In the genomic region with DNA sequence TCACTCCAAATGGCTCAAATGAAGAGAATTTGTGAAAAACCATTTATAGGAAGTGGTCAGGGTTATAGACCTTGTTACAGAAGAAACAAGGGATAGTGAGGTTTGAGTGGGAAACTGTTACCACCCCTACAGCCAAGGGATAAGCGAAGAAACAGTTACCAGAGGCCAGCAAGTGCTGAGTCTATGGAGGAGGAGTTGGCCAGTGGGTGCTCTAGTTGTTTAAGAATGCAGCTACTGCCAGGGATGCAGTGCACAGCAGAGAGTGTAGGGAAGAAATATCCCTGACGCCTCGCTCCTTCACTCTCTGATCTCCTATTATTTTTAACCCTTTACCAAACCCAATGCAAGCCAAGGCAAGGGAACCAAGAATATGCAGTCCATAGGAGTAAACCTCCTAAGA, we compare ENCODE assay signal across 27 cellular contexts. TPM values are rescaled to one million over a fixed set of nuclear protein-coding genes. Genes with fewer than 3 reads are reported as not detected.
DNase-seq lines count a peak whose midpoint lies in the region; TF ChIP-seq lines count a peak whose summit lies in the region.
"Had no signal": no experiment of that assay in that cellular context is flagged by ENCODE, and none has a peak within 500 bp of the region (broad histone marks: within the 10 kb centered on the region; RNA-seq: fewer than 3 reads in every experiment).

No MANE protein-coding gene starts in this region.

- peak overlapping the region in 3 of 4 donors; percentile 55 to 81 (median 64) for H3K27ac ChIP-seq in tibial nerve
- H3K27ac ChIP-seq: epithelial cell of prostate, upper lobe of right lung had no signal

- H3K4me3 Mint-ChIP-seq in nephron (no peak overlapping the region), Caco-2 (ENCODE audit: unreplicated experiment) (no peak overlapping the region)
- H3K4me3 Mint-ChIP-seq: activated CD4-positive, alpha-beta T cell treated with anti-CD3 and anti-CD28 coated beads, Interleukin-2, amount 10 ng/mL, durations not matched to agents 7 days and 5 days; activated T-cell treated with anti-CD3 and anti-CD28 coated beads, Interleukin-2, amount 50 U/mL, for 4 hours; CD4-positive, CD25-positive, alpha-beta regulatory T cell; T-helper 2 cell treated with Interferon-gamma antibody and Interleukin-4, amounts not matched to agents 5 μg/mL and 100 μg/mL, for 36 hours had no signal

- H3K36me3 ChIP-seq in tibial nerve, result no peaks in the 10 kb centered on the region
- no peaks in the 10 kb centered on the region for H3K36me3 ChIP-seq in Caco-2 (ENCODE audit: control insufficient read depth, insufficient read depth, low read length)
- H3K36me3 ChIP-seq: adrenal gland, MG63, upper lobe of right lung had no signal

- BruUV-seq in Caco-2 (replicated peaks; lab: Mats Ljungman, UMichigan), result no TSS peak

- TF ChIP-seq POLR2A in tibial nerve (IDR thresholded peaks at IDR 0.05), result no peak

- H3K4me1 ChIP-seq in tibial nerve, result peaks cover 0 to 17% (median 0%) of the 10 kb centered on the region in 4 donors
- H3K4me1 ChIP-seq in Caco-2, result no peaks in the 10 kb centered on the region
- H3K4me1 ChIP-seq: adrenal gland, upper lobe of right lung had no signal

- no peaks in the 10 kb centered on the region for H3K9me3 ChIP-seq in tibial nerve
- H3K9me3 ChIP-seq in Caco-2, result no peaks in the 10 kb centered on the region
- H3K9me3 ChIP-seq: adrenal gland, MG63, upper lobe of right lung had no signal

- whole genome bisulfite sequencing in tibial nerve, 2 donors, result 26 to 30% methylated on average over 3 of the region's 3 CpGs

- H3K9me3 Mint-ChIP-seq in nephron, result peaks cover 2% of the 10 kb centered on the region
- H3K9me3 Mint-ChIP-seq in Caco-2 (ENCODE audit: unreplicated experiment), result no peaks in the 10 kb centered on the region
- H3K9me3 Mint-ChIP-seq: activated CD4-positive, alpha-beta T cell treated with anti-CD3 and anti-CD28 coated beads, Interleukin-2, amount 10 ng/mL, durations not matched to agents 7 days and 5 days; activated T-cell treated with anti-CD3 and anti-CD28 coated beads, Interleukin-2, amount 50 U/mL, for 4 hours; brain; T-helper 2 cell treated with Interferon-gamma antibody and Interleukin-4, amounts not matched to agents 5 μg/mL and 100 μg/mL, for 36 hours had no signal

- CTCF ChIA-PET in Caco-2 (lab: Charles Lee), result no interaction called here

- no peaks in the 10 kb centered on the region for H3K36me3 Mint-ChIP-seq in nephron (ENCODE audit: low read depth)
- no peaks in the 10 kb centered on the region for H3K36me3 Mint-ChIP-seq in Caco-2 (ENCODE audit: insufficient read depth, unreplicated experiment)
- H3K36me3 Mint-ChIP-seq: brain; CD4-positive, CD25-positive, alpha-beta regulatory T cell had no signal

- H3K27me3 Mint-ChIP-seq in nephron (ENCODE audit: low read depth), result peaks cover 3% of the 10 kb centered on the region
- H3K27me3 Mint-ChIP-seq in Caco-2 (ENCODE audit: insufficient read depth, unreplicated experiment), result no peaks in the 10 kb centered on the region
- H3K27me3 Mint-ChIP-seq: brain had no signal

- POLR2A ChIA-PET in Caco-2 (lab: Charles Lee), result no interaction called here

- H3K4me1 Mint-ChIP-seq in nephron (peaks cover 28% of the 10 kb centered on the region), Caco-2 (ENCODE audit: low read depth, unreplicated experiment) (no peaks in the 10 kb centered on the region)
- H3K4me1 Mint-ChIP-seq: activated CD4-positive, alpha-beta T cell treated with anti-CD3 and anti-CD28 coated beads, Interleukin-2, amount 10 ng/mL, durations not matched to agents 7 days and 5 days; CD4-positive, CD25-positive, alpha-beta regulatory T cell had no signal

- H3K4me3 ChIP-seq in tibial nerve (no peak overlapping the region), Caco-2 (ENCODE audit: low read depth, low read length) (no peak overlapping the region)
- H3K4me3 ChIP-seq: adrenal gland, GM12878, MG63, upper lobe of right lung had no signal

- intact Hi-C loops in Caco-2 (cut with micrococcal nuclease; ENCODE audit: unreplicated experiment), result no loop called here

- TF ChIP-seq CTCF in nephron (IDR thresholded peaks at IDR 0.05; ENCODE audit: unreplicated experiment in 3 of 3) (no peak), tibial nerve (IDR thresholded peaks at IDR 0.05) (no peak), Caco-2 (IDR thresholded peaks at IDR 0.05; ENCODE audit: insufficient read depth in 1 of 2, low read depth in 1 of 2, low read length in 1 of 2, severe bottlenecking in 1 of 2, unreplicated experiment in 1 of 2) (no peak)

- H3K27me3 ChIP-seq in tibial nerve, result peaks cover 0 to 9% of the 10 kb centered on the region in 2 donors
- H3K27me3 ChIP-seq in Caco-2 (replicated peaks; ENCODE audit: control insufficient read depth, insufficient read depth, low read length), result no peaks in the 10 kb centered on the region
- H3K27me3 ChIP-seq: MG63, upper lobe of right lung had no signal

- H3K27ac Mint-ChIP-seq in nephron (peak overlapping the region; percentile 81 to 90 (median 88)), Caco-2 (ENCODE audit: unreplicated experiment) (no peak overlapping the region)
- H3K27ac Mint-ChIP-seq: activated CD4-positive, alpha-beta T cell treated with anti-CD3 and anti-CD28 coated beads, Interleukin-2, amount 10 ng/mL, durations not matched to agents 7 days and 5 days; brain; CD4-positive, CD25-positive, alpha-beta regulatory T cell; T-helper 2 cell treated with Interferon-gamma antibody and Interleukin-4, amounts not matched to agents 5 μg/mL and 100 μg/mL, for 36 hours had no signal

- TF ChIP-seq EP300 in tibial nerve (IDR thresholded peaks at IDR 0.05), result no peak

- DNase-seq in NCI-H2227 treated with DMSO at 0.1 percent for 48 hours (lab: John Stamatoyannopoulos, UW), result peak; percentile 14
- DNase-seq in NCI-H2227 (lab: John Stamatoyannopoulos, UW; ENCODE audit: unreplicated experiment), result no peak
- DNase-seq in amniotic epithelial cell (ENCODE audit: low read depth), result peak; percentile 75
- DNase-seq in tibial nerve (ENCODE audit: low spot score in 2 of 2), result no peak
- DNase-seq in NCI-H2107 treated with DMSO at 0.1 percent for 48 hours (lab: John Stamatoyannopoulos, UW; ENCODE audit: unreplicated experiment), result no peak
- DNase-seq in NCI-H345 treated with DMSO at 0.1 percent for 48 hours (lab: John Stamatoyannopoulos, UW; ENCODE audit: unreplicated experiment), result no peak
- DNase-seq in Caco-2, result no peak
- DNase-seq: 8988T; activated CD4-positive, alpha-beta T cell treated with anti-CD3 and anti-CD28 coated beads, Interleukin-2, amount 10 ng/mL, durations not matched to agents 7 days and 5 days; activated T-cell treated with anti-CD3 and anti-CD28 coated beads, Interleukin-2, amount 50 U/mL, for 4 hours; adrenal gland; CD4-positive, CD25-positive, alpha-beta regulatory T cell; effector CD4-positive, alpha-beta T cell; KBM-7; mesenchymal stem cell; MG63; NCI-H1417 treated with DMSO at 0.1 percent for 48 hours; NCI-H2081 treated with DMSO at 0.1 percent for 48 hours; NCI-H446 treated with DMSO at 0.1 percent for 48 hours; retina; stimulated activated CD4-positive, alpha-beta T cell treated with anti-CD3 and anti-CD28 coated beads, Interleukin-2, amount 100 ng/mL, for 48 hours; upper lobe of right lung had no signal

RNA-seq across cellular contexts. Expression of a gene that starts 15.2 kb away (rescaled TPM):
- total RNA-seq in tibial nerve, result 100 to 1,000 TPM in 1 of 4 donors, 10 to 100 TPM in 3; 32.9 to 338 (median 52.6) TPM
- total RNA-seq in Caco-2 (2022), result 4.1 and 6.1 TPM in 2 replicates
- total RNA-seq: activated CD4-positive, alpha-beta T cell treated with anti-CD3 and anti-CD28 coated beads, Interleukin-2, amount 10 ng/mL, durations not matched to agents 7 days and 5 days had no signal

Comparison
In these comparisons a context has a peak if more than half of its experiments do, and no peak if none do; other contexts are left out.
1. DNase-seq: peak in NCI-H2227 treated with DMSO at 0.1 percent for 48 hours (single experiment) and amniotic epithelial cell (single experiment); none in NCI-H2227 (single experiment), tibial nerve (0 of 2), NCI-H2107 treated with DMSO at 0.1 percent for 48 hours (single experiment), NCI-H345 treated with DMSO at 0.1 percent for 48 hours (single experiment) and Caco-2 (0 of 2).